Comparison of ENCODE assay signal across 28 cellular contexts in the genomic region with DNA sequence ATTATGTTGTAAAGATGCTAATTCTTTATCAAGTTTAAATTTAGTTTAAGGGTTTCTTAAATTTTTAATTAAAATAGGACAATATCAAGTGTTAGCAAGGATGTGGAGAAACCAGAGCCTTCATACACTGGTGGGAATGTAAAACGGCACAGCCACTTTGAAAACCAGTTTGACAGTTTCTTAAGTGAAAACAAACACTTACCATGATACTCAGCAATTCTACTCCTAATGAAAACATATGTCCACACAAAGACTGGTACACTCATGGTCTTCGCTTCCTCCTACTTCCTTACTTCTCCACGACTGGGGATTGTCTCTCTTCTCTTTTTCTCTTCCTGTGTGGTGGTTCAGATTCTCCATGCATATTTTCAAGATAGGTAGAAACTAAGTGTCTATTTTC. TPM values are rescaled to one million over a fixed set of nuclear protein-coding genes. Genes with fewer than 3 reads are reported as not detected.
"Had no signal": no experiment of that assay in that cellular context is flagged by ENCODE, and none has a peak within 500 bp of the region (broad histone marks: within the 10 kb centered on the region; RNA-seq: fewer than 3 reads in every experiment).

No MANE protein-coding gene starts in this region.

- H3K9me3 ChIP-seq: left ventricle myocardium inferior, sigmoid colon, testis had no signal

- DNase-seq: activated CD4-positive, alpha-beta T cell treated with anti-CD3 and anti-CD28 coated beads, Interleukin-2, amount 10 ng/mL, durations not matched to agents 7 days and 5 days; activated CD4-positive, CD25-positive, alpha-beta regulatory T cell treated with anti-CD3 and anti-CD28 coated beads, Interleukin-2, amount 50 U/mL, for 72 hours; activated CD8-positive, alpha-beta memory T cell treated with anti-CD3 and anti-CD28 coated beads for 24 hours; activated CD8-positive, alpha-beta memory T cell treated with anti-CD3 and anti-CD28 coated beads, Interleukin-2, amount 50 U/mL, for 4 hours; activated naive CD4-positive, alpha-beta T cell treated with anti-CD3 and anti-CD28 coated beads for 36 hours; activated T-cell treated with anti-CD3 and anti-CD28 coated beads, Interleukin-2, amount 50 U/mL, for 4 hours; cortex of kidney; effector CD4-positive, alpha-beta T cell; erythroblast; foreskin melanocyte; left ventricle myocardium inferior; mammary epithelial cell; midbrain; natural killer cell; retina; sigmoid colon; stimulated activated CD4-positive, alpha-beta T cell treated with anti-CD3 and anti-CD28 coated beads, Interleukin-15, amount 100 ng/mL, for 24 hours; stimulated activated naive B cell treated with anti-CD40 and anti-IgM and Interleukin-4, amounts not matched to agents 10 μg/mL and 1 μg/mL and 100 μg/mL, for 72 hours; SW 1271; T-helper 2 cell; testis; trophoblast cell; WERI-Rb-1 had no signal

- H3K4me2 ChIP-seq: smooth muscle cell had no signal

- H3K27me3 ChIP-seq: cardiac muscle cell, sigmoid colon, testis had no signal

- ATAC-seq: activated T-cell treated with anti-CD3 and anti-CD28 coated beads, Interleukin-2, amount 50 U/mL, for 4 hours; natural killer cell; stimulated activated naive B cell treated with anti-CD40 and anti-IgM and Interleukin-4, amounts not matched to agents 10 μg/mL and 1 μg/mL and 100 μg/mL, for 72 hours had no signal

- H3K4me1 ChIP-seq: left ventricle myocardium inferior, sigmoid colon, testis had no signal

- H3K27ac ChIP-seq: cardiac muscle cell, left ventricle myocardium inferior, sigmoid colon, testis, WERI-Rb-1 had no signal

- H3K4me3 ChIP-seq: cardiac muscle cell, left ventricle myocardium inferior, sigmoid colon, smooth muscle cell, testis had no signal

RNA-seq across cellular contexts. Expression of a gene that starts 49.9 kb away (rescaled TPM):
- total RNA-seq: activated CD4-positive, alpha-beta T cell treated with anti-CD3 and anti-CD28 coated beads, Interleukin-2, amount 10 ng/mL, durations not matched to agents 7 days and 5 days; activated T-cell treated with anti-CD3 and anti-CD28 coated beads, Interleukin-2, amount 50 U/mL, for 4 hours; kidney epithelial cell; left ventricle myocardium inferior; mammary epithelial cell; natural killer cell; osteoblast; posterior vena cava had no signal

RNA-seq across cellular contexts. Expression of a gene that starts 55.9 kb away (rescaled TPM):
- total RNA-seq: activated CD4-positive, alpha-beta T cell treated with anti-CD3 and anti-CD28 coated beads, Interleukin-2, amount 10 ng/mL, durations not matched to agents 7 days and 5 days; activated naive CD4-positive, alpha-beta T cell treated with anti-CD3 and anti-CD28 coated beads for 36 hours; activated T-cell treated with anti-CD3 and anti-CD28 coated beads, Interleukin-2, amount 50 U/mL, for 4 hours; kidney epithelial cell; posterior vena cava had no signal
